1 cellular context compared by ENCODE assay signal in genomic region chr4:52852696-52853095, GRCh38.
TF ChIP-seq lines count a peak whose summit lies in the region.

No MANE protein-coding gene starts in this region.

TF ChIP-seq in SK-N-SH, 30 proteins besides CTCF, POLR2A, EP300 and RAD21:
- no peak for TF ChIP-seq PBX3 (IDR thresholded peaks at IDR 0.05)
- TF ChIP-seq POLR2AphosphoS5 (IDR thresholded peaks at IDR 0.05; ENCODE audit: low read depth, low read length): no peak
- no peak for TF ChIP-seq YY1 (IDR thresholded peaks at IDR 0.05; ENCODE audit: low read depth)
- TF ChIP-seq REST (IDR thresholded peaks at IDR 0.05; ENCODE audit: low read depth, low read length): no peak
- no peak for TF ChIP-seq RCOR1 (IDR thresholded peaks at IDR 0.05; ENCODE audit: low read length)
- no peak for TF ChIP-seq FOSL2 (IDR thresholded peaks at IDR 0.05; ENCODE audit: borderline replicate concordance, low read depth)
- no peak for TF ChIP-seq EZH2phosphoT487 (IDR thresholded peaks at IDR 0.05; ENCODE audit: borderline replicate concordance, low read depth)
- no peak for TF ChIP-seq USF1 (IDR thresholded peaks at IDR 0.05; ENCODE audit: borderline replicate concordance, low read depth)
- TF ChIP-seq JUND (IDR thresholded peaks at IDR 0.05): no peak
TF ChIP-seq in SK-N-SH: peak in this region for 0.
